Comparison of ENCODE assay signal across 8 cellular contexts in the genomic region with DNA sequence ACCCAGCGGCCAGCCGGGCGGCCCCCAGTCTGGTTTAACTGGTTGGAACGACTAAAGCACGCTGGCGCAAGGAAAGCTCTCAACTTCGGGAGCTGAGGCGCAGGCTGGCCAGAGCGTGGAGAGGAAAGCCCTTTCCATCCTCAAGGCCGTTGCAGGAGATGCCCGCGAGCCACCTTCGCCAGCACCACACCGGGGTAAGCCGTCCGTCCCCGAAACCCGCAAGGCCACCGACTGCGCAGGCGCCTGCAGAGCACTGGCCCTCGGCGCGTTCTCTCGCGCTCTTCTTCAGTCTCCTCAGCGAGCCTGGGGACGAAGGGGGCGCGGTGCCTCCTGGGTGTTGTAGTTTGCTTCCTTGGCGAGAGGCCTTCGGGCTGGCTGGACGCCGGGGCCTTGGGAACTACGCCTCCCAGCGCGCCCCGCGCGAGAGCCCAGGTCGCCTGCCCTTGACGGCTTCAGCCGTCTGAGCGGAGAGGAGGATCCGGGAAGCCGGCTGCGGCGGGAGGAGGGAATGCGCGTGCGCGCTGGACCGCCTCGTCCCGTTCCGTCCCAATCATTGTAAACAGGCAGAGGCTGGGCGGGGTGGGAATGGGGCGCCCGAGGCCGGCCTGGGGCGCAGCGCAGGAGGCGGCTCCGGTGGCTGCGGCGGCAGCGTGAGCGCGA. TPM values are rescaled to one million over a fixed set of nuclear protein-coding genes. Genes with fewer than 3 reads are reported as not detected.
DNase-seq lines count a peak whose midpoint lies in the region; ATAC-seq, FAIRE-seq and TF ChIP-seq lines count a peak whose summit lies in the region.

Gene RALBP1, plus strand, starts transcription at position 531 of the 660 bp plus-strand sequence. CDS start 37,533 bp downstream, outside the sequence.

- peaks cover 12% of the 10 kb centered on the region for H3K36me3 Mint-ChIP-seq in activated CD4-positive, alpha-beta memory T cell treated with anti-CD3 and anti-CD28 coated beads for 36 hours

- no peaks in the 10 kb centered on the region for H3K9me3 ChIP-seq in HepG2 (ENCODE audit: low read length)

- in situ Hi-C loops in HepG2 (cut with HindIII; ENCODE audit: extremely low pct_ligation_motif_present, low pct_unique_long_range_greater_than_20kb): loop anchor here (5.0 kb wide), 1 partner anchor 143 kb away; the partner anchor contains the start of gene TWSG1

- CTCF ChIA-PET in activated CD4-positive, alpha-beta memory T cell treated with anti-CD3 and anti-CD28 coated beads for 36 hours (lab: Charles Lee): interaction anchor here (1.0 kb wide), 1 partner anchor 42 kb away, joined by 4 read pairs; no protein-coding TSS in a partner anchor
- CTCF ChIA-PET in HepG2 (lab: Yijun Ruan, JAX; ENCODE audit: low intra/inter-chr PET ratio, low total read pairs): no interaction called here

- H3K4me1 Mint-ChIP-seq in activated CD4-positive, alpha-beta memory T cell treated with anti-CD3 and anti-CD28 coated beads for 36 hours (ENCODE audit: low read depth): peaks cover 28% of the 10 kb centered on the region

- no peaks in the 10 kb centered on the region for H3K9me3 Mint-ChIP-seq in activated CD4-positive, alpha-beta memory T cell treated with anti-CD3 and anti-CD28 coated beads for 36 hours

- ATAC-seq in GM19397 (IDR thresholded peaks at IDR 0.05; ENCODE audit: unreplicated experiment) (peak; percentile 92), HG03571 (IDR thresholded peaks at IDR 0.05; ENCODE audit: unreplicated experiment) (peak; percentile 94), HepG2 (peak; percentile 95)

- peak within 1 kb of the TSS; percentile 86 for H3K9ac ChIP-seq in HepG2 (ENCODE audit: insufficient read depth, low read depth, low read length)

- peak; percentile 60 for TF ChIP-seq CTCF in HepG2 (CRISPR knock-in tag; IDR thresholded peaks at IDR 0.05)

- peak within 1 kb of the TSS; percentile 83 to 93 (median 92) for H3K4me3 ChIP-seq in HepG2 (replicated peaks in 1 of 3; ENCODE audit: insufficient read depth in 1 of 3, low read depth in 2 of 3, low read length in 3 of 3)

- intact Hi-C loops in activated CD4-positive, alpha-beta memory T cell treated with anti-CD3 and anti-CD28 coated beads for 36 hours (cut with micrococcal nuclease): loop anchor here (1.0 to 5.0 kb wide), 8 partner anchors 19 to 1052 kb away; partner anchors contain the start of genes ANKRD12, NAPG and TWSG1
- intact Hi-C loops in HepG2 (cut with micrococcal nuclease; ENCODE audit: unreplicated experiment): loop anchor here (1.0 kb wide), 1 partner anchor 141 kb away; the partner anchor contains the start of gene TWSG1

- TF ChIP-seq RAD21 in HepG2 (CRISPR knock-in tag; IDR thresholded peaks at IDR 0.05): peak; percentile 51; the same call in 1 of the 2 replicates

- peak within 1 kb of the TSS; percentile 56 for H2AFZ ChIP-seq in HepG2 (ENCODE audit: low read length)

- H3K27ac ChIP-seq in HepG2 (ENCODE audit: extremely low read length, insufficient read depth, low read length): peak within 1 kb of the TSS; percentile 74

- FAIRE-seq in HepG2 (lab: Jason Lieb, UNC): peak; percentile 89

- no peaks in the 10 kb centered on the region; a peak in 1 of 5 replicates for H3K36me3 ChIP-seq in HepG2 (replicated peaks in 1 of 2; ENCODE audit: control insufficient read depth in 1 of 2, insufficient read depth in 2 of 2, low read length in 2 of 2)

- H3K27me3 ChIP-seq in HepG2 (ENCODE audit: control insufficient read depth in 1 of 2, insufficient read depth in 2 of 2, low read length in 2 of 2): no peaks in the 10 kb centered on the region; a peak in 1 of 5 replicates

- POLR2A ChIA-PET in activated CD4-positive, alpha-beta memory T cell treated with anti-CD3 and anti-CD28 coated beads for 36 hours (lab: Charles Lee): interaction anchor here (1.0 to 1.1 kb wide), 2 partner anchors 133 to 392 kb away, joined by 3 to 5 read pairs; no protein-coding TSS in a partner anchor
- POLR2A ChIA-PET in HepG2 (lab: Yijun Ruan, JAX): interaction anchor here (1.3 kb wide), 1 partner anchor 12 kb away, joined by 4 read pairs; no protein-coding TSS in a partner anchor

- peaks cover 11% of the 10 kb centered on the region for H3K27me3 Mint-ChIP-seq in activated CD4-positive, alpha-beta memory T cell treated with anti-CD3 and anti-CD28 coated beads for 36 hours

- H3K4me2 ChIP-seq in HepG2 (ENCODE audit: low read depth, low read length): peak within 1 kb of the TSS; percentile 99

- no TSS peak for BruUV-seq in HepG2 (replicated peaks; lab: Mats Ljungman, UMichigan)

- TF ChIP-seq EP300 in HepG2 (IDR thresholded peaks at IDR 0.05; ENCODE audit: low read depth in 2 of 2, low read length in 2 of 2) (no peak), HepG2 (CRISPR knock-in tag; IDR thresholded peaks at IDR 0.05; ENCODE audit: borderline replicate concordance) (no peak)

- peaks cover 29% of the 10 kb centered on the region for H3K4me1 ChIP-seq in HepG2 (ENCODE audit: insufficient read depth, low read length)

- H3K79me2 ChIP-seq in HepG2 (ENCODE audit: insufficient read depth, low read length): peaks cover 44% of the 10 kb centered on the region

- 0% methylated on average over 10 of the region's 69 CpGs for WGBS in HepG2 (ENCODE audit: low lambda C conversion rate)

- peak within 1 kb of the TSS; percentile 93 for H3K27ac Mint-ChIP-seq in activated CD4-positive, alpha-beta memory T cell treated with anti-CD3 and anti-CD28 coated beads for 36 hours

- peak; percentile 78 to 98 for TF ChIP-seq POLR2A in HepG2 (IDR thresholded peaks at IDR 0.05; ENCODE audit: insufficient read depth in 1 of 2, low read depth in 2 of 2, low read length in 2 of 2)

- no peaks in the 10 kb centered on the region for H4K20me1 ChIP-seq in HepG2 (ENCODE audit: insufficient read depth, low read length)

- H3K4me3 Mint-ChIP-seq in activated CD4-positive, alpha-beta memory T cell treated with anti-CD3 and anti-CD28 coated beads for 36 hours: peak within 1 kb of the TSS; percentile 92

- DNase-seq in CD1c-positive myeloid dendritic cell (ENCODE audit: extremely low spot score): peak; percentile 100
- DNase-seq in NCI-H774 (lab: John Stamatoyannopoulos, UW): peak; percentile 98
- DNase-seq in activated CD4-positive, alpha-beta memory T cell treated with anti-CD3 and anti-CD28 coated beads for 36 hours: peak; percentile 99
- peak; percentile 98 to 100 for DNase-seq in dermis microvascular lymphatic vessel endothelial cell (ENCODE audit: low read depth in 2 of 2)
- peak; percentile 98 for DNase-seq in HepG2 (ENCODE audit: low spot score)
- peak; percentile 98 for DNase-seq in stimulated activated CD4-positive, alpha-beta T cell treated with anti-CD3 and anti-CD28 coated beads, Interleukin-4, amount 100 ng/mL, for 1 hour

TF ChIP-seq in HepG2, 621 proteins besides CTCF, POLR2A, EP300 and RAD21 (continues in another document):
- TF ChIP-seq SMAD1 (CRISPR knock-in tag; IDR thresholded peaks at IDR 0.05; ENCODE audit: borderline replicate concordance, low read depth) (0 out of 2 replicates have a peak, but pooled peaks have one; percentile 76), ZFYVE20 (CRISPR knock-in tag; IDR thresholded peaks at IDR 0.05; ENCODE audit: borderline replicate concordance, low read depth) (no peak), DBP (CRISPR knock-in tag; IDR thresholded peaks at IDR 0.05; ENCODE audit: not compliant biosample characterization) (no peak), TFE3 (CRISPR knock-in tag; IDR thresholded peaks at IDR 0.05) (peak; percentile 44)

RNA-seq across cellular contexts. Expression of gene RALBP1, which starts in this region (rescaled TPM):
- total RNA-seq in activated CD4-positive, alpha-beta memory T cell treated with anti-CD3 and anti-CD28 coated beads for 36 hours: 10 to 100 TPM; 53.1 to 54.7 TPM
- 54.2 and 69.5 TPM in 2 replicates for total RNA-seq in dermis microvascular lymphatic vessel endothelial cell
- total RNA-seq in HepG2 (2016; rRNA removed; fragmentation: Illumina TruSeq; extraction: Trizol): 33.1 and 39.9 TPM in 2 replicates
- 9.4 and 10.0 TPM in 2 replicates for total RNA-seq in HepG2 (2016; cell fraction: cytosol; rRNA removed; fragmentation: Illumina TruSeq; extraction: Trizol; ENCODE audit: low read depth)
- 30.2 and 34.3 TPM in 2 replicates for total RNA-seq in HepG2 (2016; cell fraction: insoluble cytoplasmic fraction; rRNA removed; fragmentation: Illumina TruSeq; extraction: Trizol)
- total RNA-seq in HepG2 (2016; cell fraction: membrane; rRNA removed; fragmentation: Illumina TruSeq; extraction: Trizol): 30.2 and 31.0 TPM in 2 replicates
- total RNA-seq in HepG2 (2016; cell fraction: nucleus; rRNA removed; fragmentation: Illumina TruSeq; extraction: Trizol): 13.8 and 14.2 TPM in 2 replicates
- 23.6 and 24.5 TPM in 2 replicates for polyA plus RNA-seq in HepG2 (2011; rRNA removed)
- 29.3 and 33.5 TPM in 2 replicates for polyA plus RNA-seq in HepG2 (2011; cell fraction: cytosol; rRNA removed)
- 13.3 and 15.1 TPM in 2 replicates for polyA plus RNA-seq in HepG2 (2011; cell fraction: nucleus; rRNA removed)
- 26.8 and 27.1 TPM in 2 replicates for polyA plus RNA-seq in HepG2 (2012)
- polyA plus RNA-seq in HepG2 (2016; cell fraction: cytosol; fragmentation: Illumina TruSeq; extraction: Trizol; ENCODE audit: low read depth): 7.0 and 8.2 TPM in 2 replicates
- 32.1 and 36.3 TPM in 2 replicates for polyA plus RNA-seq in HepG2 (2016; cell fraction: insoluble cytoplasmic fraction; fragmentation: Illumina TruSeq; extraction: Trizol; ENCODE audit: low read depth)
- 22.0 and 22.5 TPM in 2 replicates for polyA plus RNA-seq in HepG2 (2016; cell fraction: membrane; fragmentation: Illumina TruSeq; extraction: Trizol; ENCODE audit: low read depth)
- polyA plus RNA-seq in HepG2 (2016; cell fraction: nucleus; fragmentation: Illumina TruSeq; extraction: Trizol; ENCODE audit: insufficient read depth, low read depth): 18.9 and 19.8 TPM in 2 replicates
- polyA minus RNA-seq in HepG2 (2011; rRNA and poly(A)+ RNA removed; ENCODE audit: low replicate concordance): 27.4 and 36.7 TPM in 2 replicates
- polyA minus RNA-seq in HepG2 (2011; cell fraction: cytosol; rRNA and poly(A)+ RNA removed): 18.6 and 19.0 TPM in 2 replicates
- 17.0 and 17.4 TPM in 2 replicates for polyA minus RNA-seq in HepG2 (2011; cell fraction: nucleus; rRNA and poly(A)+ RNA removed)

Comparison
In these comparisons a context has a peak if more than half of its experiments do, and no peak if none do; other contexts are left out.
1. Peak in every context shown above with its lines: DNase-seq, ATAC-seq, H3K4me3 ChIP-seq and H3K27ac ChIP-seq.